22 cellular contexts compared by ENCODE assay signal in the genomic region with DNA sequence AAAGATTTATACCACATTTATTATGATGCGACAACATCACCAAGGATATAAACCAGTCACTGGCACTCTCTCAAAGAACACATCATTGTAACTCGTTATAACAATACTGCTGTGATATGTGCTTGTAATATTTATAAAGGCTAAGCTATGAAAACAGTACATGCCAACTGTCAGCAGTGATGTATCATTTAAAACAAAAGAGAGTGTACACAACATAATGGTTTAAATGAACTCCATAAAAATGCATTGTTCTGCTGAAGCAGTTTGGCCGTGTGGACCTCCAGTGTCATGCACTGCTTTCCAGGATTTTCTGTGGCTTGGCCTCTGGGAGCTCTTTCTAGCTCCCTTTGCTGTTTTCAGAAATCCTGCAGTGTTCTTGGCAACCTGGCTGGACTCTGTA.
DNase-seq lines count a peak whose midpoint lies in the region; FAIRE-seq and TF ChIP-seq lines count a peak whose summit lies in the region.
"Had no signal": no experiment of that assay in that cellular context is flagged by ENCODE, and none has a peak within 500 bp of the region (broad histone marks: within the 10 kb centered on the region; RNA-seq: fewer than 3 reads in every experiment).

No MANE protein-coding gene starts in this region.

- TF ChIP-seq CTCF in endothelial cell of umbilical vein (IDR thresholded peaks at IDR 0.05; ENCODE audit: extremely low read depth in 1 of 2, insufficient read depth in 1 of 2, low read depth in 1 of 2, low read length in 2 of 2) (no peak), prostate gland (IDR thresholded peaks at IDR 0.05) (no peak)

- H3K9me3 ChIP-seq in MG63 (no peaks in the 10 kb centered on the region), endothelial cell of umbilical vein (replicated peaks; ENCODE audit: control insufficient read depth, insufficient read depth, low read length) (no peaks in the 10 kb centered on the region), prostate gland (no peaks in the 10 kb centered on the region)
- H3K9me3 ChIP-seq: BE2C, Caco-2 had no signal

- H3K27me3 ChIP-seq in MG63, result peaks cover 16% of the 10 kb centered on the region
- no peaks in the 10 kb centered on the region for H3K27me3 ChIP-seq in endothelial cell of umbilical vein (ENCODE audit: control insufficient read depth in 2 of 2, insufficient read depth in 2 of 2, low read length in 2 of 2)
- H3K27me3 ChIP-seq in prostate gland (replicated peaks; ENCODE audit: insufficient read depth), result peaks cover 4% of the 10 kb centered on the region
- H3K27me3 ChIP-seq: BE2C had no signal

- intact Hi-C loops in endothelial cell of umbilical vein (cut with micrococcal nuclease), result no loop called here
- intact Hi-C loops in prostate gland (cut with DNase I), result no loop called here

- dilution Hi-C loops in endothelial cell of umbilical vein (cut with MboI; ENCODE audit: extremely low pct_ligation_motif_present, low sequenced_read_pairs), result no loop called here

- 18% methylated on average over 3 of the region's 3 CpGs for WGBS in prostate gland

- peak; percentile 72 for DNase-seq in GM04503 (ENCODE audit: low read depth)
- DNase-seq in MG63, result peak; percentile 74
- DNase-seq in endothelial cell of umbilical vein (ENCODE audit: low read depth, low spot score), result peak; percentile 66
- peak; percentile 18 for DNase-seq in prostate gland (ENCODE audit: low spot score)
- no peak for DNase-seq in activated CD4-positive, alpha-beta T cell treated with anti-CD3 and anti-CD28 coated beads for 1 hour
- DNase-seq in islet precursor cell, result no peak
- DNase-seq in effector CD4-positive, alpha-beta T cell, result no peak
- DNase-seq: activated CD4-positive, alpha-beta memory T cell treated with anti-CD3 and anti-CD28 coated beads for 36 hours; activated naive CD4-positive, alpha-beta T cell treated with Interleukin-2 at 50 U/mL for 16 hours; activated T-cell treated with anti-CD3 and anti-CD28 coated beads, Interleukin-2, amount 50 U/mL, for 1 hour; BE2C; Caco-2; cerebellar nuclear complex; mesendoderm; naive thymus-derived CD4-positive, alpha-beta T cell; NCI-H1930; NCI-H82; stimulated activated CD4-positive, alpha-beta T cell treated with anti-CD3 and anti-CD28 coated beads, Interleukin-1b, Interleukin-23, amount 100 ng/mL, for 48 hours; stimulated activated naive CD4-positive, alpha-beta T cell treated with Interleukin-2 at 50 U/mL for 16 hours; T-helper 17 cell; trophoblast cell had no signal

- H3K79me2 ChIP-seq in endothelial cell of umbilical vein (ENCODE audit: control insufficient read depth, insufficient read depth, low read length), result no peaks in the 10 kb centered on the region
- H3K79me2 ChIP-seq: parathyroid adenoma had no signal

- H4K20me1 ChIP-seq in endothelial cell of umbilical vein (replicated peaks; ENCODE audit: control insufficient read depth, extremely low read depth, insufficient read depth, low read length), result no peaks in the 10 kb centered on the region

- H3K27ac ChIP-seq in endothelial cell of umbilical vein (ENCODE audit: insufficient read depth, low read depth, low read length), result no peak overlapping the region
- H3K27ac ChIP-seq in prostate gland, result no peak overlapping the region
- H3K27ac ChIP-seq: parathyroid adenoma had no signal

- no TSS peak for BruUV-seq in endothelial cell of umbilical vein (replicated peaks; lab: Mats Ljungman, UMichigan)

- H3K9ac ChIP-seq in endothelial cell of umbilical vein (replicated peaks; ENCODE audit: extremely low read depth, insufficient read depth, low read length), result no peak overlapping the region
- H3K9ac ChIP-seq: parathyroid adenoma had no signal

- no peak for FAIRE-seq in endothelial cell of umbilical vein (lab: Jason Lieb, UNC)

- H3K4me2 ChIP-seq in endothelial cell of umbilical vein (ENCODE audit: insufficient read depth, low read length), result no peak overlapping the region

- TF ChIP-seq POLR2A in endothelial cell of umbilical vein (IDR thresholded peaks at IDR 0.05; ENCODE audit: low read depth, low read length) (no peak), prostate gland (IDR thresholded peaks at IDR 0.05) (no peak)

- POLR2A ChIA-PET in endothelial cell of umbilical vein (lab: Charles Lee), result interaction anchor here (0.7 kb wide), 1 partner anchor 285 kb away, joined by 5 read pairs; no protein-coding TSS in a partner anchor

- H3K4me1 ChIP-seq in endothelial cell of umbilical vein (ENCODE audit: control insufficient read depth, extremely low read depth, insufficient read depth, low read length) (no peaks in the 10 kb centered on the region), prostate gland (replicated peaks) (no peaks in the 10 kb centered on the region)
- H3K4me1 ChIP-seq: BE2C, Caco-2, parathyroid adenoma had no signal

- no peak overlapping the region for H2AFZ ChIP-seq in endothelial cell of umbilical vein (ENCODE audit: low read depth, low read length)
- H2AFZ ChIP-seq: parathyroid adenoma had no signal

- H3K9me1 ChIP-seq in endothelial cell of umbilical vein (replicated peaks; ENCODE audit: control insufficient read depth, extremely low read depth, insufficient read depth, low read length), result no peaks in the 10 kb centered on the region

- H3K4me3 ChIP-seq in MG63, result no peak overlapping the region
- H3K4me3 ChIP-seq in endothelial cell of umbilical vein (replicated peaks in 1 of 3; ENCODE audit: insufficient read depth in 1 of 3, low read depth in 1 of 3, low read length in 3 of 3), result no peak overlapping the region
- H3K4me3 ChIP-seq in prostate gland, result no peak overlapping the region

- no peaks in the 10 kb centered on the region for H3K36me3 ChIP-seq in MG63
- no peaks in the 10 kb centered on the region for H3K36me3 ChIP-seq in endothelial cell of umbilical vein (ENCODE audit: control insufficient read depth in 2 of 2, extremely low read depth in 1 of 2, insufficient read depth in 2 of 2, low read length in 2 of 2)
- H3K36me3 ChIP-seq in prostate gland, result no peaks in the 10 kb centered on the region
- H3K36me3 ChIP-seq: BE2C had no signal

- CTCF ChIA-PET in endothelial cell of umbilical vein (lab: Charles Lee), result interaction anchor here (0.7 to 2.6 kb wide), 5 partner anchors 9 to 70 kb away, joined by 3 to 9 read pairs (median 3); no protein-coding TSS in a partner anchor

TF ChIP-seq in endothelial cell of umbilical vein, 7 proteins besides CTCF, POLR2A, EP300 and RAD21:
- TF ChIP-seq FOS (IDR thresholded peaks at IDR 0.05; ENCODE audit: borderline replicate concordance, insufficient read depth, low read length), result no peak
- TF ChIP-seq, protein P1, sequence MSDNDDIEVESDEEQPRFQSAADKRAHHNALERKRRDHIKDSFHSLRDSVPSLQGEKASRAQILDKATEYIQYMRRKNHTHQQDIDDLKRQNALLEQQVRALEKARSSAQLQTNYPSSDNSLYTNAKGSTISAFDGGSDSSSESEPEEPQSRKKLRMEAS (IDR thresholded peaks at IDR 0.05; ENCODE audit: insufficient read depth, insufficient read length), result no peak
- no peak for TF ChIP-seq EZH2 (IDR thresholded peaks at IDR 0.05; ENCODE audit: borderline replicate concordance, low read depth, low read length, severe bottlenecking)
- TF ChIP-seq GATA2 (IDR thresholded peaks at IDR 0.05; ENCODE audit: insufficient read depth, insufficient read length, low read depth, low read length), result no peak
- no peak for TF ChIP-seq MYC (IDR thresholded peaks at IDR 0.05; ENCODE audit: low read depth, low read length)
- no peak for TF ChIP-seq JUN (IDR thresholded peaks at IDR 0.05; ENCODE audit: borderline replicate concordance, insufficient read depth, insufficient read length, low read depth)
- TF ChIP-seq POLR2AphosphoS5 (IDR thresholded peaks at IDR 0.05; ENCODE audit: insufficient read depth, low read depth, low read length), result no peak

Comparison
In these comparisons a context has a peak if more than half of its experiments do, and no peak if none do; other contexts are left out.
1. DNase-seq: peak in GM04503 (single experiment), MG63 (single experiment), endothelial cell of umbilical vein (single experiment) and prostate gland (single experiment); none in activated CD4-positive, alpha-beta T cell treated with anti-CD3 and anti-CD28 coated beads for 1 hour (single experiment), islet precursor cell (single experiment) and effector CD4-positive, alpha-beta T cell (single experiment).